8 cellular contexts compared by ENCODE assay signal in the genomic region with DNA sequence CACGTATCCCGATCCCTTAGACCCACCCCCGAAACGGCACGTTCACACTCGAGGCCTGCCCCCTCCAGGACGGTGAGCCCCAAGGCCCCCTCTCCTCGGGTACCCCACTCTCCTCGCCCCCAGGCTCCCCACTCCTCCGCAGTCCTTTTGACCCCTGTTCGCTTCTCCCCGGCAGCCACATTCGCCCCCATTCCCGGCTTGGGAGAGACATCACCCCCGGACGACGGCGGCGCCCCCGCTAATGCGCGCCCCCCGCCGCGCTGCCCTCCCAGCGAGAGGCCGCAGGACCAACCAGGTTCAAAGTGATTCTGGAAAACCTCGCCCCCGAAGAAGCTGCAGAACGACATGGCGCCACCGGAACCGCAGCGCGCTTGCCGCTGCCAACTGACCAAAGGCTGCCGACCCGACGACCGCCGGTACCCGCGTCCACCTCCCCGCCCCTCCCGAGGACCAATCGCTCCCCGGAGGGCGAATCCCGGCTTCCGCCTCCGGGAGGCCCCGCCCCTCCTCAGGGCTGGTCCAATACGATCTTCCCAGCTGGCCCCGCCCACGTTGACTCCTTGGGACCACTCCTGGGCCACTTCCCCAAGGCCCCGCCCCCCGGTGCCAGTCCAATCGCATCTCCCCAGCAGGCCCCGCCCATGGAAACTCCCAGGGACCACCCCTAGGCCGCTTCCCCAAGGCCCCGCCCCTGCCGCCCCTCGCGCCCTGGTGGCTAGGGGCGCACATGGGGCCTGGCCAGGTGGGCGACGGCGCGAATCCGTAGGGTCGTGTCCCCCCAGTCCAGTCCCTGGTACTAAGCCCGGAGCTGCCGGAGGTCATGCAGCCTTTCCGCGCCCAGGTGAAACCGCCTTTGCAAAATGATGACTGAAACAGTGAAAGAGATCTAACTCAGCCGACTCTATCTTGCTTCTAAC. TPM values are rescaled to one million over a fixed set of nuclear protein-coding genes. Genes with fewer than 3 reads are reported as not detected.
DNase-seq lines count a peak whose midpoint lies in the region; ATAC-seq and TF ChIP-seq lines count a peak whose summit lies in the region.

TSS of gene MSRB1 (minus strand) at position 390 of the 917 bp plus-strand sequence. CDS start at position 347, 43 bp downstream.

- H3K4me1 ChIP-seq in ACC112 (ENCODE audit: control insufficient read depth, insufficient read depth, low read length, unreplicated experiment) (peaks cover 10% of the 10 kb centered on the region), mammary epithelial cell (ENCODE audit: insufficient read depth, low read length) (peaks cover 17% of the 10 kb centered on the region), smooth muscle cell (ENCODE audit: low read depth) (peaks cover 7% of the 10 kb centered on the region)

- H3K79me2 ChIP-seq in ACC112 (ENCODE audit: control insufficient read depth, insufficient read depth, low read length, unreplicated experiment) (no peaks in the 10 kb centered on the region), mammary epithelial cell (ENCODE audit: insufficient read depth, low read length) (no peaks in the 10 kb centered on the region), smooth muscle cell (ENCODE audit: low read depth) (no peaks in the 10 kb centered on the region)

- dilution Hi-C loops in mammary epithelial cell (cut with HindIII; ENCODE audit: low sequenced_read_pairs) = no loop called here

- peak; percentile 100 for DNase-seq in NCI-H2227 (lab: John Stamatoyannopoulos, UW; ENCODE audit: unreplicated experiment)
- DNase-seq in WERI-Rb-1 = peak; percentile 99
- DNase-seq in mammary epithelial cell = peak; percentile 97
- DNase-seq in iPS-NIHi11 (ENCODE audit: low spot score) = peak; percentile 99
- DNase-seq in smooth muscle cell (lab: John Stamatoyannopoulos, UW; ENCODE audit: unreplicated experiment) = peak; percentile 96

- BruUV-seq in mammary epithelial cell (replicated peaks; lab: Mats Ljungman, UMichigan) = no TSS peak

- H3K4me2 ChIP-seq in mammary epithelial cell (ENCODE audit: insufficient read depth, low read depth, low read length) (peak within 1 kb of the TSS; percentile 96), smooth muscle cell (peak within 1 kb of the TSS; percentile 97)

- WGBS in mammary epithelial cell (ENCODE audit: low coverage, missing lambda C conversion rate) = 4% methylated on average over 13 of the region's 77 CpGs
- 12% methylated on average over 19 of the region's 77 CpGs for WGBS in smooth muscle cell (ENCODE audit: low lambda C conversion rate)

- no peak within 1 kb of the TSS for H3K9ac ChIP-seq in mammary epithelial cell (ENCODE audit: insufficient read depth, low read length)
- peak within 1 kb of the TSS; percentile 72 for H3K9ac ChIP-seq in smooth muscle cell (ENCODE audit: low read depth)

- intact Hi-C loops in mammary epithelial cell (cut with micrococcal nuclease) = no loop called here

- H3K27ac ChIP-seq in ACC112 (ENCODE audit: low read depth, low read length) (no peak within 1 kb of the TSS), WERI-Rb-1 (peak within 1 kb of the TSS; percentile 16; the same call in 1 of the 2 replicates), mammary epithelial cell (ENCODE audit: insufficient read depth, low read depth, low read length) (no peak within 1 kb of the TSS), smooth muscle cell (ENCODE audit: low read depth) (peak within 1 kb of the TSS; percentile 21)

- CTCF ChIA-PET in mammary epithelial cell (lab: Charles Lee; ENCODE audit: low non-redundant PET) = no interaction called here

- H3K36me3 ChIP-seq in ACC112 (ENCODE audit: insufficient read depth, low read length) = no peaks in the 10 kb centered on the region
- peaks cover 15% of the 10 kb centered on the region for H3K36me3 ChIP-seq in WERI-Rb-1
- H3K36me3 ChIP-seq in mammary epithelial cell (ENCODE audit: insufficient read depth, low read length) = peaks cover 2% of the 10 kb centered on the region
- H3K36me3 ChIP-seq in smooth muscle cell (ENCODE audit: low read depth) = no peaks in the 10 kb centered on the region

- no peaks in the 10 kb centered on the region for H3F3A ChIP-seq in smooth muscle cell (ENCODE audit: low read depth)

- H3K4me3 ChIP-seq in ACC112 (ENCODE audit: low read depth, low read length) (peak within 1 kb of the TSS; percentile 91), WERI-Rb-1 (ENCODE audit: low read depth, low read length) (peak within 1 kb of the TSS; percentile 76), mammary epithelial cell (replicated peaks in 1 of 3; ENCODE audit: insufficient read depth in 1 of 3, low read depth in 2 of 3, low read length in 3 of 3) (peak within 1 kb of the TSS; percentile 58 to 87 (median 78)), smooth muscle cell (peak within 1 kb of the TSS; percentile 82)

- H3K27me3 ChIP-seq in ACC112 (ENCODE audit: insufficient read depth, low read length) = no peaks in the 10 kb centered on the region
- H3K27me3 ChIP-seq in WERI-Rb-1 (ENCODE audit: insufficient read depth, low read depth, severe bottlenecking) = no peaks in the 10 kb centered on the region
- no peaks in the 10 kb centered on the region for H3K27me3 ChIP-seq in mammary epithelial cell (ENCODE audit: insufficient read depth, low read length)
- no peaks in the 10 kb centered on the region for H3K27me3 ChIP-seq in smooth muscle cell (ENCODE audit: low read depth)

- in situ Hi-C loops in mammary epithelial cell (cut with MboI; ENCODE audit: low sequenced_read_pairs in 2 of 2) = no loop called here

- ATAC-seq in GM18873 (IDR thresholded peaks at IDR 0.05; ENCODE audit: low FRiP score, unreplicated experiment) (peak; percentile 82), HG03139 (IDR thresholded peaks at IDR 0.05; ENCODE audit: unreplicated experiment) (peak; percentile 90)

- no peaks in the 10 kb centered on the region for H4K20me1 ChIP-seq in mammary epithelial cell (ENCODE audit: insufficient read depth, low read length)
- H4K20me1 ChIP-seq in smooth muscle cell (ENCODE audit: low read depth) = no peaks in the 10 kb centered on the region

- H2AFZ ChIP-seq in ACC112 (ENCODE audit: low read length, unreplicated experiment) (peak within 1 kb of the TSS; percentile 77), mammary epithelial cell (ENCODE audit: low read depth, low read length) (peak within 1 kb of the TSS; percentile 95), smooth muscle cell (ENCODE audit: low read depth) (peak within 1 kb of the TSS; percentile 92)

- H3K9me3 ChIP-seq in WERI-Rb-1 (ENCODE audit: severe bottlenecking) (no peaks in the 10 kb centered on the region), mammary epithelial cell (replicated peaks; ENCODE audit: insufficient read depth, low read length) (no peaks in the 10 kb centered on the region), smooth muscle cell (replicated peaks; ENCODE audit: low read depth) (no peaks in the 10 kb centered on the region)

- no peak for TF ChIP-seq CTCF in WERI-Rb-1 (IDR thresholded peaks at IDR 0.05; ENCODE audit: low read depth, low read length)
- no peak for TF ChIP-seq CTCF in mammary epithelial cell (conservative IDR thresholded peaks at IDR 0.05 in 1 of 2, IDR thresholded peaks at IDR 0.05 in 1 of 2; ENCODE audit: extremely low read depth in 1 of 2, insufficient read depth in 1 of 2, low read depth in 1 of 2, low read length in 2 of 2)
- no peak for TF ChIP-seq CTCF in smooth muscle cell (IDR thresholded peaks at IDR 0.05; ENCODE audit: borderline replicate concordance, insufficient read depth, poor library complexity, severe bottlenecking)

RNA-seq across cellular contexts. Expression of gene MSRB1, which starts in this region (rescaled TPM):
- total RNA-seq in mammary epithelial cell (10 to 100 TPM; 19.2 to 22.0 TPM), smooth muscle cell (9.4 and 9.9 TPM in 2 replicates)
- polyA plus RNA-seq in mammary epithelial cell (30.6 TPM), smooth muscle cell (21.8 TPM in 2 replicates)
- polyA minus RNA-seq in mammary epithelial cell = 6.2 TPM

Comparison
In these comparisons a context has a peak if more than half of its experiments do, and no peak if none do; other contexts are left out.
1. H3K27ac ChIP-seq: peak in WERI-Rb-1 (single experiment) and smooth muscle cell (single experiment); none in ACC112 (single experiment) and mammary epithelial cell (single experiment).
2. Peak in every context shown above with its lines, with median percentiles within 50 percentile points of each other: H2AFZ ChIP-seq, H3K4me3 ChIP-seq and DNase-seq.